ENCODE assay signal across 1 cellular context in the genomic region with DNA sequence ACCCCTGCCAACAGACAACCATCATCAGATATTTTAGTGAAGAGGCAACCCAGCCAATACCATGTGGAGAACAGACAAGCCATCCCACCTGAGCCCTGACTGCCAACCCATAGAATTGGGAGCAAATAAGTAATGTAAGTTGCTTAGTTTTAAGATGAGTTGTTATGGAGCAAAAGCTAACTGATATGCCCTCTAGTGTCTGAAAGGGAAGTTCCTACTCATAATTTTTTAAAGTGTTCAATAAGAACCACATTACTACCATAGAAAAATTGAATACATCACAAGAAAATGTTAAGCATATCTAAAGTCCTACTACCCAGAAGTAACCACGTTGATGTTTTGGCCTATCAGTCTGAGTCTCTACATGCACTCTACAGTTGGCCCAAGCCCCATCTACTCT.
TF ChIP-seq lines count a peak whose summit lies in the region.

No MANE protein-coding gene starts in this region.

TF ChIP-seq in WTC11, 78 proteins besides CTCF, POLR2A, EP300 and RAD21 (continued from another document):
- TF ChIP-seq, protein P1, sequence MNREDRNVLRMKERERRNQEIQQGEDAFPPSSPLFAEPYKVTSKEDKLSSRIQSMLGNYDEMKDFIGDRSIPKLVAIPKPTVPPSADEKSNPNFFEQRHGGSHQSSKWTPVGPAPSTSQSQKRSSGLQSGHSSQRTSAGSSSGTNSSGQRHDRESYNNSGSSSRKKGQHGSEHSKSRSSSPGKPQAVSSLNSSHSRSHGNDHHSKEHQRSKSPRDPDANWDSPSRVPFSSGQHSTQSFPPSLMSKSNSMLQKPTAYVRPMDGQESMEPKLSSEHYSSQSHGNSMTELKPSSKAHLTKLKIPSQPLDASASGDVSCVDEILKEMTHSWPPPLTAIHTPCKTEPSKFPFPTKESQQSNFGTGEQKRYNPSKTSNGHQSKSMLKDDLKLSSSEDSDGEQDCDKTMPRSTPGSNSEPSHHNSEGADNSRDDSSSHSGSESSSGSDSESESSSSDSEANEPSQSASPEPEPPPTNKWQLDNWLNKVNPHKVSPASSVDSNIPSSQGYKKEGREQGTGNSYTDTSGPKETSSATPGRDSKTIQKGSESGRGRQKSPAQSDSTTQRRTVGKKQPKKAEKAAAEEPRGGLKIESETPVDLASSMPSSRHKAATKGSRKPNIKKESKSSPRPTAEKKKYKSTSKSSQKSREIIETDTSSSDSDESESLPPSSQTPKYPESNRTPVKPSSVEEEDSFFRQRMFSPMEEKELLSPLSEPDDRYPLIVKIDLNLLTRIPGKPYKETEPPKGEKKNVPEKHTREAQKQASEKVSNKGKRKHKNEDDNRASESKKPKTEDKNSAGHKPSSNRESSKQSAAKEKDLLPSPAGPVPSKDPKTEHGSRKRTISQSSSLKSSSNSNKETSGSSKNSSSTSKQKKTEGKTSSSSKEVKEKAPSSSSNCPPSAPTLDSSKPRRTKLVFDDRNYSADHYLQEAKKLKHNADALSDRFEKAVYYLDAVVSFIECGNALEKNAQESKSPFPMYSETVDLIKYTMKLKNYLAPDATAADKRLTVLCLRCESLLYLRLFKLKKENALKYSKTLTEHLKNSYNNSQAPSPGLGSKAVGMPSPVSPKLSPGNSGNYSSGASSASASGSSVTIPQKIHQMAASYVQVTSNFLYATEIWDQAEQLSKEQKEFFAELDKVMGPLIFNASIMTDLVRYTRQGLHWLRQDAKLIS (CRISPR knock-in tag; IDR thresholded peaks at IDR 0.05; ENCODE audit: borderline replicate concordance), result no peak
